In genomic region chr7:104861729-104862128, GRCh38 we compare ENCODE assay signal across 28 cellular contexts.
"Had no signal": no experiment of that assay in that cellular context is flagged by ENCODE, and none has a peak within 500 bp of the region (broad histone marks: within the 10 kb centered on the region; RNA-seq: fewer than 3 reads in every experiment).

No MANE protein-coding gene starts in this region.

- H3K27ac ChIP-seq: ascending aorta, breast epithelium, coronary artery, dorsolateral prefrontal cortex, heart left ventricle, VCaP had no signal

- H3K4me3 ChIP-seq: ascending aorta, breast epithelium, cardiac muscle cell, coronary artery, dorsolateral prefrontal cortex, heart left ventricle had no signal

- H3K27me3 ChIP-seq: ascending aorta, cardiac muscle cell had no signal

- ATAC-seq: activated naive CD4-positive, alpha-beta T cell treated with anti-CD3 and anti-CD28 coated beads, Interleukin-2, amount 50 U/mL, for 72 hours; activated T-cell treated with anti-CD3 and anti-CD28 coated beads, Interleukin-2, amount 50 U/mL, for 72 hours; esophagus mucosa; T-cell had no signal

- H3K4me1 ChIP-seq: ascending aorta, breast epithelium had no signal

- DNase-seq: activated CD4-positive, alpha-beta memory T cell treated with anti-CD3 and anti-CD28 coated beads, Interleukin-2, amount 10 ng/mL, durations not matched to agents 7 days and 5 days; activated CD4-positive, alpha-beta T cell treated with anti-CD3 and anti-CD28 coated beads for 1 hour; activated CD4-positive, alpha-beta T cell treated with anti-CD3 and anti-CD28 coated beads for 4 hours; activated CD4-positive, alpha-beta T cell treated with anti-CD3 and anti-CD28 coated beads, Interleukin-2, amount 10 ng/mL, durations not matched to agents 7 days and 5 days; activated CD4-positive, alpha-beta T cell treated with anti-CD3 and anti-CD28 coated beads, Interleukin-2, amount 50 U/mL, for 4 hours; activated CD8-positive, alpha-beta memory T cell treated with anti-CD3 and anti-CD28 coated beads, Interleukin-2, amount 50 U/mL, for 48 hours; activated gamma-delta T cell; activated naive CD4-positive, alpha-beta T cell; activated naive CD4-positive, alpha-beta T cell treated with anti-CD3 and anti-CD28 coated beads, Interleukin-2, amount 10 ng/mL, durations not matched to agents 7 days and 5 days; activated naive CD8-positive, alpha-beta T cell treated with anti-CD3 and anti-CD28 coated beads, Interleukin-2, amount 10 ng/mL, durations not matched to agents 7 days and 5 days; activated T-cell treated with anti-CD3 and anti-CD28 coated beads for 4 hours; activated T-cell treated with anti-CD3 and anti-CD28 coated beads, Interleukin-2, amount 50 U/mL, for 24 hours; activated T-cell treated with anti-CD3 and anti-CD28 coated beads, Interleukin-2, amount 50 U/mL, for 72 hours; dorsolateral prefrontal cortex; effector memory CD4-positive, alpha-beta T cell; endodermal cell; foreskin fibroblast; glutamatergic neuron; T-cell; T-helper 2 cell had no signal

- H3K36me3 ChIP-seq: ascending aorta, breast epithelium, cardiac muscle cell, heart left ventricle had no signal
